Comparison of ENCODE assay signal across 8 cellular contexts in the genomic region with DNA sequence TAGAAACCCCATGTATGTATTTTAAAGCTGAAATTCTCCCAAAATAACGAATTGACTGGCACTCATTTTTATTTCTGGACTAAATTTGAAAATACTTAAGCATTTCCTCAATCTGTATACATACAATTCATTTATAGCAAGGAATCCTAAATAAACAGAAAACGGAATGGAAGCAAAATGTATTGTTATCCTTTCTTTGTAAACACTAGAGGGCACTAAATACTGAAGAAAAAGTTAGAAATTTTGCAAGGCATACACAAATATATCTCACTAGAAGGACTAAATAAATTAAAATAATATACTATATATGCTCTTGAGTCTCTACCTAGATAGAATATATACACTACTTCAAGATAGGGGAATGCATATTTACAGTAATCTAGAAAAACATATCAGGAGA. TPM values are rescaled to one million over a fixed set of nuclear protein-coding genes. Genes with fewer than 3 reads are reported as not detected.
DNase-seq lines count a peak whose midpoint lies in the region; ATAC-seq, FAIRE-seq and TF ChIP-seq lines count a peak whose summit lies in the region.

No MANE protein-coding gene starts in this region.

- H3K27ac ChIP-seq in Karpas-422 (ENCODE audit: low read length) (no peak overlapping the region), HepG2 (ENCODE audit: extremely low read length, insufficient read depth, low read length) (no peak overlapping the region)

- H3K4me1 ChIP-seq in Karpas-422 (ENCODE audit: low read length) (no peaks in the 10 kb centered on the region), HepG2 (ENCODE audit: insufficient read depth, low read length) (no peaks in the 10 kb centered on the region)

- intact Hi-C loops in HepG2 (cut with micrococcal nuclease; ENCODE audit: unreplicated experiment), result no loop called here

- POLR2A ChIA-PET in HepG2 (lab: Yijun Ruan, JAX), result no interaction called here

- H3K36me3 ChIP-seq in Karpas-422 (ENCODE audit: insufficient read depth, low read length) (no peaks in the 10 kb centered on the region), HepG2 (replicated peaks in 1 of 2; ENCODE audit: control insufficient read depth in 1 of 2, insufficient read depth in 2 of 2, low read length in 2 of 2) (no peaks in the 10 kb centered on the region)

- H3K4me2 ChIP-seq in Karpas-422 (ENCODE audit: low read depth, low read length, poor library complexity, severe bottlenecking), result no peak overlapping the region
- no peak overlapping the region for H3K4me2 ChIP-seq in HepG2 (ENCODE audit: low read depth, low read length)

- H3K9me2 ChIP-seq in Karpas-422 (replicated peaks; ENCODE audit: insufficient read depth, low read length), result no peaks in the 10 kb centered on the region

- no peak overlapping the region for H2AFZ ChIP-seq in Karpas-422 (ENCODE audit: low read length)
- no peak overlapping the region for H2AFZ ChIP-seq in HepG2 (ENCODE audit: low read length)

- H3K9ac ChIP-seq in Karpas-422 (ENCODE audit: low read length) (no peak overlapping the region), HepG2 (ENCODE audit: insufficient read depth, low read depth, low read length) (no peak overlapping the region)

- CTCF ChIA-PET in HepG2 (lab: Yijun Ruan, JAX; ENCODE audit: low intra/inter-chr PET ratio, low total read pairs), result interaction anchor here (2.0 kb wide), 1 partner anchor 135 kb away, joined by 8 read pairs; no protein-coding TSS in a partner anchor

- H3K9me3 ChIP-seq in Karpas-422 (ENCODE audit: low read length) (no peaks in the 10 kb centered on the region), HepG2 (ENCODE audit: low read length) (no peaks in the 10 kb centered on the region)

- no peaks in the 10 kb centered on the region for H3K79me2 ChIP-seq in Karpas-422 (ENCODE audit: low read length)
- H3K79me2 ChIP-seq in HepG2 (ENCODE audit: insufficient read depth, low read length), result no peaks in the 10 kb centered on the region

- DNase-seq in DMS79 (lab: John Stamatoyannopoulos, UW) (peak; percentile 32), Karpas-422 (peak; percentile 46), RCC 7860 (ENCODE audit: low spot score) (peak; percentile 11), HepG2 (ENCODE audit: low spot score) (peak; percentile 6), NK-92 (lab: John Stamatoyannopoulos, UW; ENCODE audit: unreplicated experiment) (no peak), GM19240 (ENCODE audit: insufficient read length, low spot score) (no peak)

- no peak for TF ChIP-seq POLR2A in HepG2 (IDR thresholded peaks at IDR 0.05; ENCODE audit: insufficient read depth in 1 of 2, low read depth in 2 of 2, low read length in 2 of 2)

- H3K27me3 ChIP-seq in Karpas-422 (ENCODE audit: low read length) (no peaks in the 10 kb centered on the region), HepG2 (ENCODE audit: control insufficient read depth in 1 of 2, insufficient read depth in 2 of 2, low read length in 2 of 2) (no peaks in the 10 kb centered on the region)

- FAIRE-seq in RCC 7860 (lab: Jason Lieb, UNC), result no peak
- FAIRE-seq in HepG2 (lab: Jason Lieb, UNC), result no peak

- WGBS in HepG2 (ENCODE audit: low lambda C conversion rate), result 0% methylated on average over 2 of the region's 2 CpGs

- in situ Hi-C loops in HepG2 (cut with HindIII; ENCODE audit: extremely low pct_ligation_motif_present, low pct_unique_long_range_greater_than_20kb), result loop anchor here (10.0 kb wide), 1 partner anchor 135 kb away; no protein-coding TSS in a partner anchor

- no TSS peak for BruUV-seq in HepG2 (replicated peaks; lab: Mats Ljungman, UMichigan)

- H3K4me3 ChIP-seq in Karpas-422 (ENCODE audit: low read length) (no peak overlapping the region), HepG2 (replicated peaks in 1 of 3; ENCODE audit: insufficient read depth in 1 of 3, low read depth in 2 of 3, low read length in 3 of 3) (no peak overlapping the region)

- ATAC-seq in HepG2 (no peak), HG03175 (IDR thresholded peaks at IDR 0.05; ENCODE audit: unreplicated experiment) (no peak), HG02588 (IDR thresholded peaks at IDR 0.05; ENCODE audit: unreplicated experiment) (no peak)

- H4K20me1 ChIP-seq in Karpas-422 (ENCODE audit: insufficient read depth, low read depth, low read length) (no peaks in the 10 kb centered on the region), HepG2 (ENCODE audit: insufficient read depth, low read length) (no peaks in the 10 kb centered on the region)

- TF ChIP-seq EP300 in HepG2 (IDR thresholded peaks at IDR 0.05; ENCODE audit: low read depth in 2 of 2, low read length in 2 of 2) (no peak), HepG2 (CRISPR knock-in tag; IDR thresholded peaks at IDR 0.05; ENCODE audit: borderline replicate concordance) (no peak)

- 0 out of 2 replicates have a peak, but pooled peaks have one; percentile 12 for TF ChIP-seq CTCF in HepG2 (CRISPR knock-in tag; IDR thresholded peaks at IDR 0.05)

- no peak for TF ChIP-seq RAD21 in HepG2 (CRISPR knock-in tag; IDR thresholded peaks at IDR 0.05)

TF ChIP-seq in HepG2, 621 proteins besides CTCF, POLR2A, EP300 and RAD21:
- TF ChIP-seq ZNF317 (CRISPR knock-in tag; IDR thresholded peaks at IDR 0.05) (no peak), TRIM24 (CRISPR knock-in tag; IDR thresholded peaks at IDR 0.05) (no peak), STAG1 (CRISPR knock-in tag; IDR thresholded peaks at IDR 0.05) (peak; percentile 7; the same call in 1 of the 2 replicates), ZNF670 (CRISPR knock-in tag; IDR thresholded peaks at IDR 0.05; ENCODE audit: borderline replicate concordance) (no peak), TBL1XR1 (IDR thresholded peaks at IDR 0.05; ENCODE audit: borderline replicate concordance, low read length, partially characterized antibody) (no peak)
- TF ChIP-seq, protein P1, sequence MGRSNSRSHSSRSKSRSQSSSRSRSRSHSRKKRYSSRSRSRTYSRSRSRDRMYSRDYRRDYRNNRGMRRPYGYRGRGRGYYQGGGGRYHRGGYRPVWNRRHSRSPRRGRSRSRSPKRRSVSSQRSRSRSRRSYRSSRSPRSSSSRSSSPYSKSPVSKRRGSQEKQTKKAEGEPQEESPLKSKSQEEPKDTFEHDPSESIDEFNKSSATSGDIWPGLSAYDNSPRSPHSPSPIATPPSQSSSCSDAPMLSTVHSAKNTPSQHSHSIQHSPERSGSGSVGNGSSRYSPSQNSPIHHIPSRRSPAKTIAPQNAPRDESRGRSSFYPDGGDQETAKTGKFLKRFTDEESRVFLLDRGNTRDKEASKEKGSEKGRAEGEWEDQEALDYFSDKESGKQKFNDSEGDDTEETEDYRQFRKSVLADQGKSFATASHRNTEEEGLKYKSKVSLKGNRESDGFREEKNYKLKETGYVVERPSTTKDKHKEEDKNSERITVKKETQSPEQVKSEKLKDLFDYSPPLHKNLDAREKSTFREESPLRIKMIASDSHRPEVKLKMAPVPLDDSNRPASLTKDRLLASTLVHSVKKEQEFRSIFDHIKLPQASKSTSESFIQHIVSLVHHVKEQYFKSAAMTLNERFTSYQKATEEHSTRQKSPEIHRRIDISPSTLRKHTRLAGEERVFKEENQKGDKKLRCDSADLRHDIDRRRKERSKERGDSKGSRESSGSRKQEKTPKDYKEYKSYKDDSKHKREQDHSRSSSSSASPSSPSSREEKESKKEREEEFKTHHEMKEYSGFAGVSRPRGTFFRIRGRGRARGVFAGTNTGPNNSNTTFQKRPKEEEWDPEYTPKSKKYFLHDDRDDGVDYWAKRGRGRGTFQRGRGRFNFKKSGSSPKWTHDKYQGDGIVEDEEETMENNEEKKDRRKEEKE (IDR thresholded peaks at IDR 0.05), result no peak

RNA-seq across cellular contexts. Expression of a gene that starts 23.1 kb away (rescaled TPM):
- total RNA-seq in Karpas-422 (2014; rRNA removed; shearing (Covaris generic); ENCODE audit: low replicate concordance), result not detected in 2 replicates
- 0.02 TPM in 1 of 2 replicates, not detected in the other for total RNA-seq in HepG2 (2016; rRNA removed; fragmentation: Illumina TruSeq; extraction: Trizol)
- total RNA-seq in HepG2 (2016; cell fraction: cytosol; rRNA removed; fragmentation: Illumina TruSeq; extraction: Trizol; ENCODE audit: low read depth), result under 0.01 and 0.09 TPM in 2 replicates
- not detected in 2 replicates for total RNA-seq in HepG2 (2016; cell fraction: insoluble cytoplasmic fraction; rRNA removed; fragmentation: Illumina TruSeq; extraction: Trizol)
- total RNA-seq in HepG2 (2016; cell fraction: membrane; rRNA removed; fragmentation: Illumina TruSeq; extraction: Trizol), result 0.03 TPM in 1 of 2 replicates, not detected in the other
- total RNA-seq in HepG2 (2016; cell fraction: nucleus; rRNA removed; fragmentation: Illumina TruSeq; extraction: Trizol), result not detected in 2 replicates
- polyA plus RNA-seq in HepG2 (2011; rRNA removed), result 0.03 and 0.08 TPM in 2 replicates
- 0.03 and 0.09 TPM in 2 replicates for polyA plus RNA-seq in HepG2 (2011; cell fraction: cytosol; rRNA removed)
- polyA plus RNA-seq in HepG2 (2011; cell fraction: nucleus; rRNA removed), result 0.03 and 0.24 TPM in 2 replicates
- polyA plus RNA-seq in HepG2 (2012), result 0.03 and 0.13 TPM in 2 replicates
- polyA plus RNA-seq in HepG2 (2016; cell fraction: cytosol; fragmentation: Illumina TruSeq; extraction: Trizol; ENCODE audit: low read depth), result not detected in 2 replicates
- polyA plus RNA-seq in HepG2 (2016; cell fraction: insoluble cytoplasmic fraction; fragmentation: Illumina TruSeq; extraction: Trizol; ENCODE audit: low read depth), result not detected in 2 replicates
- not detected in 2 replicates for polyA plus RNA-seq in HepG2 (2016; cell fraction: membrane; fragmentation: Illumina TruSeq; extraction: Trizol; ENCODE audit: low read depth)
- polyA plus RNA-seq in HepG2 (2016; cell fraction: nucleus; fragmentation: Illumina TruSeq; extraction: Trizol; ENCODE audit: insufficient read depth, low read depth), result 0.08 TPM in 1 of 2 replicates, not detected in the other
- polyA minus RNA-seq in HepG2 (2011; rRNA and poly(A)+ RNA removed; ENCODE audit: low replicate concordance), result not detected in 2 replicates
- polyA minus RNA-seq in HepG2 (2011; cell fraction: cytosol; rRNA and poly(A)+ RNA removed), result not detected in 2 replicates
- 0.26 and 0.37 TPM in 2 replicates for polyA minus RNA-seq in HepG2 (2011; cell fraction: nucleus; rRNA and poly(A)+ RNA removed)

Comparison
In these comparisons a context has a peak if more than half of its experiments do, and no peak if none do; other contexts are left out.
1. DNase-seq: peak in DMS79 (single experiment), Karpas-422 (single experiment), RCC 7860 (single experiment) and HepG2 (single experiment); none in NK-92 (single experiment) and GM19240 (single experiment).